Comparison of ENCODE assay signal across 25 cellular contexts in the genomic region with DNA sequence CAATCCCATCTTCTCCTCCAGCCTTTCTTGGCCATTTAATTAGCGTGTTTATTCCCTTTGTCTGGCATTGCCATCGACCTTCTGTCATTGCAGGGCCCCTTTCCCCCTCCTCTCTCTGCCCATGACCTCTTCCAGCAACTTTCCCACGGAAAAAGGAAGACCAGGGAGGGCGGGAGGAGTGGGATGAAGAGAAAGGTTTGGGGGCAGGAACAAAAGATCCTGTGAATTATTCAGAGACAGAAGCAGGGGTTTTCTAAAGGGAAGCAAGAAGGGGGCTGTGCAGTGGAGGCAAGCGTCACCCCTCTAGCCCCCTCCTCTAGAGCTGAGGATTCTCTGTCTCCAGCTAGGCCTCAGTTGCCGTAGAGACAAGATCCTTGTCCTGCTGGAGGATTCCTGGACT. TPM values are rescaled to one million over a fixed set of nuclear protein-coding genes. Genes with fewer than 3 reads are reported as not detected.
DNase-seq lines count a peak whose midpoint lies in the region; ATAC-seq and TF ChIP-seq lines count a peak whose summit lies in the region.
"Had no signal": no experiment of that assay in that cellular context is flagged by ENCODE, and none has a peak within 500 bp of the region (broad histone marks: within the 10 kb centered on the region; RNA-seq: fewer than 3 reads in every experiment).

No MANE protein-coding gene starts in this region.

- DNase-seq in left ventricle myocardium inferior (no peak), right atrium auricular region (ENCODE audit: low spot score) (no peak), retina (peak; percentile 85), left lobe of liver (ENCODE audit: low spot score) (no peak), NCI-H187 (lab: John Stamatoyannopoulos, UW) (no peak), posterior cingulate gyrus (no peak)
- no peak for DNase-seq in activated CD4-positive, CD25-positive, alpha-beta regulatory T cell treated with anti-CD3 and anti-CD28 coated beads, Interleukin-2, amount 50 U/mL, for 72 hours
- DNase-seq: activated CD4-positive, alpha-beta T cell treated with anti-CD3 and anti-CD28 coated beads, Interleukin-2, amount 50 U/mL, for 4 hours; activated CD8-positive, alpha-beta memory T cell treated with anti-CD3 and anti-CD28 coated beads, Interleukin-2, amount 50 U/mL, for 48 hours; activated naive CD8-positive, alpha-beta T cell treated with anti-CD3 and anti-CD28 coated beads, Interleukin-2, amount 10 ng/mL, durations not matched to agents 7 days and 5 days; CD4-positive, alpha-beta memory T cell; head of caudate nucleus; KG1; left colon; NCI-H2171; NCI-H69; RPMI8226; T-helper 2 cell had no signal

- no peaks in the 10 kb centered on the region for H3K9me3 ChIP-seq in left ventricle myocardium inferior (replicated peaks)
- no peaks in the 10 kb centered on the region for H3K9me3 ChIP-seq in right atrium auricular region
- H3K9me3 ChIP-seq in mucosa of rectum (ENCODE audit: control insufficient read depth in 2 of 2, low read length in 2 of 2), result no peaks in the 10 kb centered on the region

- TF ChIP-seq CTCF in left ventricle myocardium inferior (IDR thresholded peaks at IDR 0.05; ENCODE audit: borderline replicate concordance) (no peak), right atrium auricular region (IDR thresholded peaks at IDR 0.05) (no peak)

- ATAC-seq in left lobe of liver, result no peak
- ATAC-seq: HCT116 had no signal

- peak overlapping the region; percentile 71 to 74 for H3K9ac ChIP-seq in mucosa of rectum (ENCODE audit: low read depth in 1 of 2, low read length in 2 of 2)

- no peaks in the 10 kb centered on the region for H3K27me3 ChIP-seq in left ventricle myocardium inferior (ENCODE audit: low read depth)
- no peaks in the 10 kb centered on the region for H3K27me3 ChIP-seq in right atrium auricular region
- no peaks in the 10 kb centered on the region for H3K27me3 ChIP-seq in mucosa of rectum (ENCODE audit: control insufficient read depth in 2 of 2, insufficient read depth in 2 of 2, low read length in 2 of 2)

- intact Hi-C loops in left ventricle myocardium inferior (cut with micrococcal nuclease), result no loop called here
- intact Hi-C loops in posterior cingulate gyrus (cut with DNase I), result no loop called here

- H3K36me3 ChIP-seq in left ventricle myocardium inferior (peaks cover 10% of the 10 kb centered on the region), right atrium auricular region (no peaks in the 10 kb centered on the region), mucosa of rectum (ENCODE audit: control insufficient read depth in 2 of 2, insufficient read depth in 2 of 2, low read length in 2 of 2) (peaks cover 18 to 53% of the 10 kb centered on the region in 2 donors)

- H3K4me3 ChIP-seq in left ventricle myocardium inferior, result no peak overlapping the region
- no peak overlapping the region for H3K4me3 ChIP-seq in right atrium auricular region
- H3K4me3 ChIP-seq in mucosa of rectum (ENCODE audit: low read length in 2 of 2), result peak overlapping the region; percentile 46 to 70
- H3K4me3 ChIP-seq: coronary artery, SK-N-MC had no signal

- H3K27ac ChIP-seq in left ventricle myocardium inferior (replicated peaks), result peak overlapping the region; percentile 57
- H3K27ac ChIP-seq in right atrium auricular region, result peak overlapping the region in 1 of 2 donors; percentile 27
- peak overlapping the region; percentile 91 to 95 for H3K27ac ChIP-seq in mucosa of rectum (ENCODE audit: low read depth in 2 of 2, low read length in 2 of 2)
- H3K27ac ChIP-seq: 22Rv1, SK-N-MC, VCaP had no signal

- peaks cover 51% of the 10 kb centered on the region for H3K4me1 ChIP-seq in left ventricle myocardium inferior
- peaks cover 0 to 29% of the 10 kb centered on the region in 2 donors for H3K4me1 ChIP-seq in right atrium auricular region
- H3K4me1 ChIP-seq in mucosa of rectum (ENCODE audit: control insufficient read depth in 2 of 2, insufficient read depth in 2 of 2, low read length in 2 of 2), result peaks cover 71 to 75% of the 10 kb centered on the region in 2 donors

RNA-seq across cellular contexts. Expression of a gene that starts 12.9 kb away (rescaled TPM):
- total RNA-seq in left ventricle myocardium inferior (1.8 TPM), right atrium auricular region (1 to 10 TPM; 1.0 to 2.1 TPM), left lobe of liver (19.9 TPM)

RNA-seq across cellular contexts. Expression of a gene that starts 27.9 kb away (rescaled TPM):
- total RNA-seq in left ventricle myocardium inferior, result 9.5 TPM
- total RNA-seq in right atrium auricular region, result 10 to 100 TPM in 1 of 2 donors, 1 to 10 TPM in 1; 5.2 to 10.0 TPM
- 5.7 TPM for total RNA-seq in left lobe of liver
- total RNA-seq: HT1080 had no signal

RNA-seq across cellular contexts. Expression of a gene that starts 42.2 kb away (rescaled TPM):
- total RNA-seq in left ventricle myocardium inferior, result 9.6 TPM
- total RNA-seq in right atrium auricular region, result 1 to 10 TPM; 4.5 to 9.5 TPM
- 9.3 TPM for total RNA-seq in left lobe of liver

Comparison
In these comparisons a context has a peak if more than half of its experiments do, and no peak if none do; other contexts are left out.
1. H3K4me3 ChIP-seq: peak in mucosa of rectum (2 of 2); none in left ventricle myocardium inferior (single experiment) and right atrium auricular region (0 of 2).